In genomic region chr20:44176833-44177533, GRCh38 we compare ENCODE assay signal across 14 cellular contexts. TPM values are rescaled to one million over a fixed set of nuclear protein-coding genes. Genes with fewer than 3 reads are reported as not detected.
DNase-seq lines count a peak whose midpoint lies in the region; ATAC-seq and TF ChIP-seq lines count a peak whose summit lies in the region.
"Had no signal": no experiment of that assay in that cellular context is flagged by ENCODE, and none has a peak within 500 bp of the region (broad histone marks: within the 10 kb centered on the region; RNA-seq: fewer than 3 reads in every experiment).

No MANE protein-coding gene starts in this region.

- H3K36me3 ChIP-seq in adipocyte (ENCODE audit: control insufficient read depth, insufficient read depth, low read length, severe bottlenecking) (no peaks in the 10 kb centered on the region), left lung (no peaks in the 10 kb centered on the region), skeletal muscle tissue (ENCODE audit: control insufficient read depth in 3 of 3, insufficient read depth in 3 of 3, low read length in 3 of 3) (peaks cover 0 to 4% (median 0%) of the 10 kb centered on the region in 3 donors)
- H3K36me3 ChIP-seq: adrenal gland had no signal

- H3K27me3 ChIP-seq in adipocyte (replicated peaks; ENCODE audit: control insufficient read depth, insufficient read depth, low read length) (peaks cover 2% of the 10 kb centered on the region), left lung (peaks cover 0 to 55% of the 10 kb centered on the region in 2 donors), skeletal muscle tissue (ENCODE audit: control insufficient read depth in 3 of 3, insufficient read depth in 3 of 3, low read length in 3 of 3) (peaks cover 0 to 3% (median 0%) of the 10 kb centered on the region in 3 donors)
- H3K27me3 ChIP-seq: adrenal gland; BLaER1 treated with 17β-estradiol and CSF1 and Interleukin-3, amounts not matched to agents 10 nM and 100 nM had no signal

- intact Hi-C loops in left lung (cut with DNase I): no loop called here

- H3K9me3 ChIP-seq in adipocyte (ENCODE audit: control insufficient read depth, low read length): no peaks in the 10 kb centered on the region
- no peaks in the 10 kb centered on the region for H3K9me3 ChIP-seq in left lung
- H3K9me3 ChIP-seq in skeletal muscle tissue (ENCODE audit: control insufficient read depth in 3 of 3, low read length in 3 of 3): no peaks in the 10 kb centered on the region
- H3K9me3 ChIP-seq: adrenal gland; BLaER1 treated with 17β-estradiol and CSF1 and Interleukin-3, amounts not matched to agents 10 nM and 100 nM had no signal

- H3K27ac ChIP-seq in left lung (no peak overlapping the region), skeletal muscle tissue (ENCODE audit: low read depth, low read length) (peak overlapping the region; percentile 98)
- H3K27ac ChIP-seq: BLaER1 treated with 17β-estradiol and CSF1 and Interleukin-3, amounts not matched to agents 10 nM and 100 nM had no signal

- peak; percentile 31 for DNase-seq in HT-29 (ENCODE audit: low spot score)
- DNase-seq in adipocyte (ENCODE audit: low read depth): peak; percentile 63
- no peak for DNase-seq in left lung
- DNase-seq in stimulated activated CD4-positive, alpha-beta T cell treated with anti-CD3 and anti-CD28 coated beads, Interleukin-2, amount 100 ng/mL, for 48 hours: no peak
- DNase-seq in activated CD4-positive, CD25-positive, alpha-beta regulatory T cell treated with anti-CD3 and anti-CD28 coated beads, Interleukin-2, amount 50 U/mL, for 72 hours: no peak
- no peak for DNase-seq in NCI-H187 (lab: John Stamatoyannopoulos, UW)
- DNase-seq: adrenal gland, NCI-H1105 treated with DMSO at 0.1 percent for 48 hours, NCI-H524, SHP77 treated with DMSO at 0.1 percent for 48 hours had no signal

- H3K9ac ChIP-seq in adipocyte (ENCODE audit: low read length) (peak overlapping the region; percentile 11), skeletal muscle tissue (ENCODE audit: low read depth in 1 of 3, low read length in 3 of 3) (peak overlapping the region; percentile 80 to 83 (median 82))
- H3K9ac ChIP-seq: BLaER1 treated with 17β-estradiol and CSF1 and Interleukin-3, amounts not matched to agents 10 nM and 100 nM had no signal

- no peaks in the 10 kb centered on the region for H3K4me1 ChIP-seq in adipocyte (ENCODE audit: control insufficient read depth, insufficient read depth, low read length)
- no peaks in the 10 kb centered on the region for H3K4me1 ChIP-seq in left lung
- peaks cover 65 to 74% (median 73%) of the 10 kb centered on the region in 3 donors for H3K4me1 ChIP-seq in skeletal muscle tissue (ENCODE audit: control insufficient read depth in 3 of 3, insufficient read depth in 3 of 3, low read length in 3 of 3)
- H3K4me1 ChIP-seq: adrenal gland had no signal

- ATAC-seq in left lung: peak; percentile 88
- no peak for ATAC-seq in GM21619 (IDR thresholded peaks at IDR 0.05; ENCODE audit: unreplicated experiment)

- H3K4me3 ChIP-seq in adipocyte (ENCODE audit: low read length) (no peak overlapping the region), left lung (no peak overlapping the region), skeletal muscle tissue (ENCODE audit: low read length in 3 of 3) (peak overlapping the region; percentile 23 to 67 (median 48))
- H3K4me3 ChIP-seq: adrenal gland; BLaER1 treated with 17β-estradiol and CSF1 and Interleukin-3, amounts not matched to agents 10 nM and 100 nM had no signal

- TF ChIP-seq CTCF in left lung (IDR thresholded peaks at IDR 0.05): no peak

RNA-seq across cellular contexts. Expression of gene JPH2, which starts 10.0 kb away (rescaled TPM):
- 0.03 and 0.18 TPM in 2 replicates for total RNA-seq in HT-29 (2014; rRNA removed; shearing (Covaris generic))
- total RNA-seq in left lung (1 to 10 TPM; 3.4 to 7.4 TPM), skeletal muscle tissue (85.1 TPM)
- total RNA-seq: pulmonary artery endothelial cell had no signal

RNA-seq across cellular contexts. Expression of gene OSER1, which starts 33.6 kb away (rescaled TPM):
- 44.3 and 46.3 TPM in 2 replicates for total RNA-seq in HT-29 (2014; rRNA removed; shearing (Covaris generic))
- total RNA-seq in left lung (10 to 100 TPM; 22.3 to 30.0 TPM), skeletal muscle tissue (31.3 TPM)

Comparison
In these comparisons a context has a peak if more than half of its experiments do, and no peak if none do; other contexts are left out.
1. DNase-seq: peak in HT-29 (single experiment) and adipocyte (single experiment); none in left lung (0 of 2), stimulated activated CD4-positive, alpha-beta T cell treated with anti-CD3 and anti-CD28 coated beads, Interleukin-2, amount 100 ng/mL, for 48 hours (0 of 2), activated CD4-positive, CD25-positive, alpha-beta regulatory T cell treated with anti-CD3 and anti-CD28 coated beads, Interleukin-2, amount 50 U/mL, for 72 hours (single experiment) and NCI-H187 (0 of 2).
2. H3K4me3 ChIP-seq: peak in skeletal muscle tissue (3 of 3); none in adipocyte (single experiment) and left lung (0 of 2).
3. RNA of gene JPH2, which starts 10.0 kb away (total RNA-seq): 85.1 TPM in skeletal muscle tissue (single experiment); 3.4 to 7.4 TPM in left lung and 0.03 to 0.18 TPM in HT-29; every median in the first group is over 10 times any median in the second.